ENCODE assay signal across 8 cellular contexts in genomic region chr4:185425600-185426352, GRCh38. TPM values are rescaled to one million over a fixed set of nuclear protein-coding genes. Genes with fewer than 3 reads are reported as not detected.
DNase-seq lines count a peak whose midpoint lies in the region; ATAC-seq and TF ChIP-seq lines count a peak whose summit lies in the region.

UFSP2 (minus strand) TSS chr4:185425964; CDS start chr4:185425868, 96 bp downstream.

- CTCF ChIA-PET in CD4-positive, alpha-beta T cell (lab: Charles Lee), result interaction anchor here (0.6 to 1.9 kb wide), 7 partner anchors 22 to 1981 kb away, joined by 3 to 9 read pairs (median 4); partner anchors contain the start of genes ANKRD37, CCDC110, CDKN2AIP and LRP2BP
- CTCF ChIA-PET in activated CD8-positive, alpha-beta T cell treated with anti-CD3 and anti-CD28 coated beads for 36 hours (lab: Charles Lee), result interaction anchor here (0.6 to 3.0 kb wide), 9 partner anchors 10 to 242 kb away, joined by 3 to 14 read pairs (median 4); partner anchors contain the start of genes ANKRD37 and LRP2BP

- no peaks in the 10 kb centered on the region for H3K27me3 ChIP-seq in CD4-positive, alpha-beta T cell (ENCODE audit: control insufficient read depth, insufficient read depth, low read length)

- peaks cover 39% of the 10 kb centered on the region for H3K36me3 Mint-ChIP-seq in CD4-positive, alpha-beta T cell (ENCODE audit: low read depth)
- H3K36me3 Mint-ChIP-seq in activated CD8-positive, alpha-beta T cell treated with anti-CD3 and anti-CD28 coated beads for 36 hours (ENCODE audit: low read depth), result peaks cover 8% of the 10 kb centered on the region

- TF ChIP-seq POLR2A in lower leg skin (IDR thresholded peaks at IDR 0.05), result peak in 1 of 2 donors; percentile 52

- intact Hi-C loops in CD4-positive, alpha-beta T cell (cut with DNase I, micrococcal nuclease), result loop anchor here (1.0 to 10.0 kb wide), 11 partner anchors 27 to 891 kb away; partner anchors contain the start of genes CFAP97 (in 2 of the 2), ACSL1 (in 1 of the 2), ANKRD37 (in 1 of the 2) and CCDC110 (in 1 of the 2)
- intact Hi-C loops in activated CD8-positive, alpha-beta T cell treated with anti-CD3 and anti-CD28 coated beads for 36 hours (cut with micrococcal nuclease), result no loop called here
- intact Hi-C loops in lower leg skin (cut with DNase I; ENCODE audit: low total_unique reads), result no loop called here

- 0% methylated on average over 42 to 44 of the region's 67 CpGs for WGBS in lower leg skin, 2 donors

- H3K9me3 ChIP-seq in CD4-positive, alpha-beta T cell (ENCODE audit: control insufficient read depth, low read length), result no peaks in the 10 kb centered on the region

- H3K4me1 Mint-ChIP-seq in CD4-positive, alpha-beta T cell (ENCODE audit: low read depth), result peaks cover 31% of the 10 kb centered on the region
- H3K4me1 Mint-ChIP-seq in activated CD8-positive, alpha-beta T cell treated with anti-CD3 and anti-CD28 coated beads for 36 hours (ENCODE audit: low read depth), result peaks cover 32% of the 10 kb centered on the region

- no peaks in the 10 kb centered on the region for H3K9me3 Mint-ChIP-seq in CD4-positive, alpha-beta T cell
- H3K9me3 Mint-ChIP-seq in activated CD8-positive, alpha-beta T cell treated with anti-CD3 and anti-CD28 coated beads for 36 hours, result no peaks in the 10 kb centered on the region

- peak within 1 kb of the TSS; percentile 94 for H3K4me3 Mint-ChIP-seq in CD4-positive, alpha-beta T cell
- peak within 1 kb of the TSS; percentile 83 for H3K4me3 Mint-ChIP-seq in activated CD8-positive, alpha-beta T cell treated with anti-CD3 and anti-CD28 coated beads for 36 hours

- ATAC-seq in CD4-positive, alpha-beta T cell (ENCODE audit: poor library complexity), result peak; percentile 85
- ATAC-seq in GM19438 (IDR thresholded peaks at IDR 0.05; ENCODE audit: low read depth, unreplicated experiment), result peak; percentile 92
- ATAC-seq in HG03571 (IDR thresholded peaks at IDR 0.05; ENCODE audit: unreplicated experiment), result peak; percentile 92
- ATAC-seq in activated CD8-positive, alpha-beta T cell treated with anti-CD3 and anti-CD28 coated beads for 36 hours, result peak; percentile 91

- POLR2A ChIA-PET in CD4-positive, alpha-beta T cell (lab: Charles Lee), result interaction anchor here (0.6 to 5.0 kb wide), 17 partner anchors 11 to 951 kb away, joined by 3 to 88 read pairs (median 3); partner anchors contain the start of genes ANKRD37, CASP3, CYP4V2 and IRF2
- POLR2A ChIA-PET in activated CD8-positive, alpha-beta T cell treated with anti-CD3 and anti-CD28 coated beads for 36 hours (lab: Charles Lee), result interaction anchor here (0.8 to 1.6 kb wide), 6 partner anchors 29 to 183 kb away, joined by 3 to 9 read pairs (median 4); partner anchors contain the start of genes ANKRD37 and LRP2BP

- peak within 1 kb of the TSS; percentile 91 for H3K27ac Mint-ChIP-seq in CD4-positive, alpha-beta T cell
- peak within 1 kb of the TSS; percentile 99 for H3K27ac Mint-ChIP-seq in activated CD8-positive, alpha-beta T cell treated with anti-CD3 and anti-CD28 coated beads for 36 hours

- no peak for TF ChIP-seq CTCF in CD4-positive, alpha-beta T cell (IDR thresholded peaks at IDR 0.05)
- TF ChIP-seq CTCF in activated CD8-positive, alpha-beta T cell treated with anti-CD3 and anti-CD28 coated beads for 36 hours (IDR thresholded peaks at IDR 0.05), result no peak
- peak in 1 of 3 donors; percentile 7 for TF ChIP-seq CTCF in lower leg skin (IDR thresholded peaks at IDR 0.05)

- peak; percentile 78 to 92 (median 84) for DNase-seq in CD4-positive, alpha-beta T cell
- peak; percentile 34 for DNase-seq in NCI-H82 treated with DMSO at 0.1 percent for 48 hours (lab: John Stamatoyannopoulos, UW; ENCODE audit: unreplicated experiment)
- DNase-seq in activated CD8-positive, alpha-beta T cell treated with anti-CD3 and anti-CD28 coated beads for 36 hours, result peak; percentile 87
- DNase-seq in ecto neural progenitor cell (ENCODE audit: low spot score), result peak; percentile 94
- DNase-seq in lower leg skin (ENCODE audit: low spot score in 2 of 2), result peak; percentile 86 to 98
- peak; percentile 79 to 81 for DNase-seq in stimulated activated CD4-positive, alpha-beta T cell treated with anti-CD3 and anti-CD28 coated beads, Interleukin-4, amount 100 ng/mL, for 4 hours

- H3K27me3 Mint-ChIP-seq in CD4-positive, alpha-beta T cell, result peaks cover 6% of the 10 kb centered on the region
- peaks cover 3% of the 10 kb centered on the region for H3K27me3 Mint-ChIP-seq in activated CD8-positive, alpha-beta T cell treated with anti-CD3 and anti-CD28 coated beads for 36 hours

- peak within 1 kb of the TSS; percentile 65 for H3K4me3 ChIP-seq in lower leg skin (ENCODE audit: low read depth, poor library complexity, severe bottlenecking)

- H3K27ac ChIP-seq in CD4-positive, alpha-beta T cell (ENCODE audit: low read depth, low read length), result peak within 1 kb of the TSS; percentile 88

RNA-seq across cellular contexts. Expression of gene UFSP2, which starts in this region (rescaled TPM):
- total RNA-seq in CD4-positive, alpha-beta T cell, result 10 to 100 TPM; 14.5 to 16.6 TPM
- 10 to 100 TPM; 32.0 to 36.1 TPM for total RNA-seq in activated CD8-positive, alpha-beta T cell treated with anti-CD3 and anti-CD28 coated beads for 36 hours
- 10 to 100 TPM; 24.6 to 53.5 (median 32.4) TPM for total RNA-seq in lower leg skin

Comparison
In these comparisons a context has a peak if more than half of its experiments do, and no peak if none do; other contexts are left out.
1. Peak in every context shown above with its lines: DNase-seq, ATAC-seq, H3K4me3 ChIP-seq and H3K27ac ChIP-seq.
2. DNase-seq: peak in every context shown above with its lines; median percentile 94 in ecto neural progenitor cell; 92 in lower leg skin; 87 in activated CD8-positive, alpha-beta T cell treated with anti-CD3 and anti-CD28 coated beads for 36 hours; 84 in CD4-positive, alpha-beta T cell; 80 in stimulated activated CD4-positive, alpha-beta T cell treated with anti-CD3 and anti-CD28 coated beads, Interleukin-4, amount 100 ng/mL, for 4 hours; 34 in NCI-H82 treated with DMSO at 0.1 percent for 48 hours.
3. intact Hi-C loops: an anchor here in CD4-positive, alpha-beta T cell (1.0 to 10.0 kb wide); none called in activated CD8-positive, alpha-beta T cell treated with anti-CD3 and anti-CD28 coated beads for 36 hours and lower leg skin.